In the genomic region with DNA sequence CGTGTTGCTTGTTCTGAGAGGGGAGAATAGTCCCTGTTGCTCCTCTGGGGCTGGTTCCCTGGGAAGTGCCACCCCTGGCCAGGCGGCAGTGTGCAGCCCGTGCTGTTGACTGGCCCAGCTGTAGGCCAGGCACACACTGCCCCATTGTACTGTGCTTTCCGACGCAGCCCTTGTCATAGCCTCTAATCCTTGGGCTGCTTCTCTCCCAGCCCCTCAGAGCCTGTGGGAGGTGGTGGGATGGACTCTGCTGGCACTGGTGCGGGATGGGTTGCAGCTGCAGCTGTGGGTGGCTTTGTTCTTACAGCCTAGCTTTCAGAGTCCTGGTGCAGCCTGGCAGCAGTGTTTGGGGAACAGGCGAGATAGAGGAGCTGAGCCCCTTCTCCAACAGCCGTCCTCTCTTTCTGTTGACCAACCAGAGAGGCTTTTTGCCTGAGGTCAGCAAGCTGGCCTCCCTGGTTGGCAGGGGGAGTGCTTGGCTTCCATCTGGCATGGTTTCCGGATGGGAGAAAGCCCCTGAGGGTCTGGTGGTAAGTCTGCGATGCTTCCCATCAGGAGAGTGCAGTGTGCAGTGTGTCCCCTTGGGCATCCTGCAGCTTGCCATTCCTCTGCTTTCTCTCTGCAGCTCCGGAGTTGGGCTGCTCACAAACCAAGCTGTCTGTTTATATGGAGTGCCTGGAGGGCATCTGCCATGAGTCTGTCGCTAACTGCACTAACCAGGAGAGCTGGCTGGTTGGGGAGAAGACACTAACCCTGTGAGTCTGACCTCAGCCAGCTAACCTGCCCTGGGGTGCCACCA, we compare ENCODE assay signal across 17 cellular contexts. TPM values are rescaled to one million over a fixed set of nuclear protein-coding genes. Genes with fewer than 3 reads are reported as not detected.
DNase-seq lines count a peak whose midpoint lies in the region; ATAC-seq and TF ChIP-seq lines count a peak whose summit lies in the region.
"Had no signal": no experiment of that assay in that cellular context is flagged by ENCODE, and none has a peak within 500 bp of the region (broad histone marks: within the 10 kb centered on the region; RNA-seq: fewer than 3 reads in every experiment).

No MANE protein-coding gene starts in this region.

- intact Hi-C loops in psoas muscle (cut with DNase I) = no loop called here
- intact Hi-C loops in esophagus muscularis mucosa (cut with DNase I) = loop anchor here (10.0 kb wide), 1 partner anchor 125 kb away; the partner anchor contains the start of gene ZNF318

- no peak overlapping the region for H2AFZ ChIP-seq in Karpas-422 (ENCODE audit: low read length)

- no peaks in the 10 kb centered on the region for H3K27me3 Mint-ChIP-seq in activated naive CD8-positive, alpha-beta T cell treated with anti-CD3 and anti-CD28 coated beads for 36 hours
- H3K27me3 Mint-ChIP-seq: stimulated activated memory B cell treated with anti-CD40 and anti-IgM and Interleukin-4, amounts not matched to agents 10 μg/mL and 1 μg/mL and 100 μg/mL, for 72 hours had no signal

- 64 to 84% (median 76%) methylated on average over 12 of the region's 12 CpGs for WGBS in psoas muscle, 3 donors
- 87% methylated on average over 5 of the region's 12 CpGs for WGBS in esophagus muscularis mucosa

- H3K27me3 ChIP-seq in SJCRH30 (no peaks in the 10 kb centered on the region), psoas muscle (ENCODE audit: insufficient read depth in 3 of 3, low read length in 2 of 3) (no peaks in the 10 kb centered on the region), Karpas-422 (ENCODE audit: low read length) (no peaks in the 10 kb centered on the region), esophagus muscularis mucosa (no peaks in the 10 kb centered on the region)
- H3K27me3 ChIP-seq: body of pancreas had no signal

- ATAC-seq in psoas muscle = no peak
- ATAC-seq: body of pancreas; stimulated activated memory B cell treated with anti-CD40 and anti-IgM and Interleukin-4, amounts not matched to agents 10 μg/mL and 1 μg/mL and 100 μg/mL, for 72 hours had no signal

- H4K20me1 ChIP-seq in Karpas-422 (ENCODE audit: insufficient read depth, low read depth, low read length) = no peaks in the 10 kb centered on the region

- no peak for TF ChIP-seq CTCF in psoas muscle (IDR thresholded peaks at IDR 0.05)
- TF ChIP-seq CTCF in esophagus muscularis mucosa (IDR thresholded peaks at IDR 0.05) = no peak

- H3K4me2 ChIP-seq in Karpas-422 (ENCODE audit: low read depth, low read length, poor library complexity, severe bottlenecking) = no peak overlapping the region

- H3K27ac ChIP-seq in SJCRH30 (peak overlapping the region; percentile 89), psoas muscle (peak overlapping the region; percentile 70), Karpas-422 (ENCODE audit: low read length) (no peak overlapping the region), esophagus muscularis mucosa (replicated peaks in 1 of 4) (no peak overlapping the region)
- H3K27ac ChIP-seq: body of pancreas had no signal

- H3K4me1 ChIP-seq in SJCRH30 (peaks cover 41% of the 10 kb centered on the region), psoas muscle (peaks cover 3% of the 10 kb centered on the region), Karpas-422 (ENCODE audit: low read length) (no peaks in the 10 kb centered on the region), esophagus muscularis mucosa (peaks cover 0 to 11% (median 7%) of the 10 kb centered on the region in 4 donors)
- H3K4me1 ChIP-seq: HAP-1 had no signal

- no peak overlapping the region for H3K27ac Mint-ChIP-seq in activated naive CD8-positive, alpha-beta T cell treated with anti-CD3 and anti-CD28 coated beads for 36 hours
- H3K27ac Mint-ChIP-seq: stimulated activated memory B cell treated with anti-CD40 and anti-IgM and Interleukin-4, amounts not matched to agents 10 μg/mL and 1 μg/mL and 100 μg/mL, for 72 hours had no signal

- peaks cover 4% of the 10 kb centered on the region for H3K36me3 Mint-ChIP-seq in activated naive CD8-positive, alpha-beta T cell treated with anti-CD3 and anti-CD28 coated beads for 36 hours

- no peak for TF ChIP-seq EP300 in esophagus muscularis mucosa (IDR thresholded peaks at IDR 0.05)

- no peak for TF ChIP-seq POLR2A in esophagus muscularis mucosa (IDR thresholded peaks at IDR 0.05; ENCODE audit: low read depth)

- H3K36me3 ChIP-seq in SJCRH30 (no peaks in the 10 kb centered on the region), psoas muscle (ENCODE audit: insufficient read depth in 1 of 2, low read depth in 1 of 2) (peaks cover 0 to 6% of the 10 kb centered on the region in 2 donors), Karpas-422 (ENCODE audit: insufficient read depth, low read length) (no peaks in the 10 kb centered on the region), esophagus muscularis mucosa (peaks cover 0 to 20% (median 6%) of the 10 kb centered on the region in 4 donors)
- H3K36me3 ChIP-seq: HAP-1 had no signal

- H3K79me2 ChIP-seq in Karpas-422 (ENCODE audit: low read length) = peaks cover 30% of the 10 kb centered on the region

- H3K4me3 ChIP-seq in SJCRH30 (no peak overlapping the region), psoas muscle (peak overlapping the region; percentile 8), Karpas-422 (ENCODE audit: low read length) (no peak overlapping the region), esophagus muscularis mucosa (no peak overlapping the region)
- H3K4me3 ChIP-seq: body of pancreas, HAP-1 had no signal

- H3K9ac ChIP-seq in Karpas-422 (ENCODE audit: low read length) = no peak overlapping the region

- no peaks in the 10 kb centered on the region for H3K9me2 ChIP-seq in Karpas-422 (replicated peaks; ENCODE audit: insufficient read depth, low read length)

- H3K9me3 ChIP-seq in SJCRH30 (replicated peaks) = no peaks in the 10 kb centered on the region
- H3K9me3 ChIP-seq in psoas muscle = no peaks in the 10 kb centered on the region
- H3K9me3 ChIP-seq in Karpas-422 (ENCODE audit: low read length) = no peaks in the 10 kb centered on the region
- no peaks in the 10 kb centered on the region for H3K9me3 ChIP-seq in esophagus muscularis mucosa
- H3K9me3 ChIP-seq: body of pancreas, HAP-1 had no signal

- peak in 12 of 14 donors; percentile 29 to 96 (median 85) for DNase-seq in C1 segment of cervical spinal cord (lab: John Stamatoyannopoulos, UW)
- peak; percentile 93 to 95 for DNase-seq in SJCRH30
- peak; percentile 92 to 98 for DNase-seq in hippocampal formation (lab: John Stamatoyannopoulos, UW)
- DNase-seq in psoas muscle = no peak
- no peak for DNase-seq in T-helper 9 cell
- DNase-seq in Karpas-422 = no peak
- no peak for DNase-seq in activated naive CD8-positive, alpha-beta T cell treated with anti-CD3 and anti-CD28 coated beads for 36 hours
- no peak for DNase-seq in esophagus muscularis mucosa (ENCODE audit: extremely low spot score)
- DNase-seq: activated effector memory CD4-positive, alpha-beta T cell treated with anti-CD3 and anti-CD28 coated beads, Interleukin-2, amount 50 U/mL, for 16 hours; body of pancreas; DMS79; effector memory CD4-positive, alpha-beta T cell; NCI-H1105; NCI-H345; stimulated activated CD4-positive, alpha-beta T cell treated with anti-CD3 and anti-CD28 coated beads, Interleukin-4, amount 100 ng/mL, for 4 hours had no signal

- no peak overlapping the region for H3K4me3 Mint-ChIP-seq in activated naive CD8-positive, alpha-beta T cell treated with anti-CD3 and anti-CD28 coated beads for 36 hours
- H3K4me3 Mint-ChIP-seq: stimulated activated memory B cell treated with anti-CD40 and anti-IgM and Interleukin-4, amounts not matched to agents 10 μg/mL and 1 μg/mL and 100 μg/mL, for 72 hours had no signal

- H3K9me3 Mint-ChIP-seq in activated naive CD8-positive, alpha-beta T cell treated with anti-CD3 and anti-CD28 coated beads for 36 hours = no peaks in the 10 kb centered on the region
- H3K9me3 Mint-ChIP-seq: stimulated activated memory B cell treated with anti-CD40 and anti-IgM and Interleukin-4, amounts not matched to agents 10 μg/mL and 1 μg/mL and 100 μg/mL, for 72 hours had no signal

- peaks cover 14% of the 10 kb centered on the region for H3K4me1 Mint-ChIP-seq in activated naive CD8-positive, alpha-beta T cell treated with anti-CD3 and anti-CD28 coated beads for 36 hours

RNA-seq across cellular contexts. Expression of gene TJAP1, which starts 12.1 kb away (rescaled TPM):
- total RNA-seq in SJCRH30 (2014; rRNA removed; shearing (Covaris generic)) = 32.2 and 38.8 TPM in 2 replicates
- 10 to 100 TPM; 31.4 to 39.9 (median 36.3) TPM for total RNA-seq in psoas muscle
- polyA plus RNA-seq in psoas muscle = 10 to 100 TPM; 18.0 to 35.2 (median 20.8) TPM
- 16.3 and 17.3 TPM in 2 replicates for total RNA-seq in Karpas-422 (2014; rRNA removed; shearing (Covaris generic); ENCODE audit: low replicate concordance)
- total RNA-seq in activated naive CD8-positive, alpha-beta T cell treated with anti-CD3 and anti-CD28 coated beads for 36 hours = 10 to 100 TPM; 36.5 to 37.2 TPM
- total RNA-seq in esophagus muscularis mucosa = 10 to 100 TPM; 19.9 to 34.4 (median 26.4) TPM

RNA-seq across cellular contexts. Expression of gene LRRC73, which starts 20.7 kb away (rescaled TPM):
- total RNA-seq in SJCRH30 (2014; rRNA removed; shearing (Covaris generic)) = 0.14 TPM in 1 of 2 replicates, not detected in the other
- under 1 TPM in 1 of 4 donors, not detected in 3; 0.20 TPM for total RNA-seq in psoas muscle
- under 1 TPM; 0.10 to 0.29 (median 0.26) TPM for polyA plus RNA-seq in psoas muscle
- 0.19 and 0.69 TPM in 2 replicates for total RNA-seq in Karpas-422 (2014; rRNA removed; shearing (Covaris generic); ENCODE audit: low replicate concordance)
- total RNA-seq in activated naive CD8-positive, alpha-beta T cell treated with anti-CD3 and anti-CD28 coated beads for 36 hours = under 1 TPM; 0.10 TPM
- total RNA-seq in esophagus muscularis mucosa = 1 to 10 TPM in 1 of 4 donors, under 1 TPM in 2, not detected in 1; 0.50 to 1.4 (median 0.75) TPM
- total RNA-seq: body of pancreas had no signal

RNA-seq across cellular contexts. Expression of gene YIPF3, which starts 27.3 kb away (rescaled TPM):
- total RNA-seq in SJCRH30 (2014; rRNA removed; shearing (Covaris generic)) = 56.3 and 61.7 TPM in 2 replicates
- total RNA-seq in psoas muscle (10 to 100 TPM; 57.9 to 71.4 (median 63.0) TPM), esophagus muscularis mucosa (10 to 100 TPM; 73.6 to 96.9 (median 84.9) TPM)
- 10 to 100 TPM; 57.7 to 91.5 (median 71.8) TPM for polyA plus RNA-seq in psoas muscle
- total RNA-seq in Karpas-422 (2014; rRNA removed; shearing (Covaris generic); ENCODE audit: low replicate concordance) = 50.3 and 66.7 TPM in 2 replicates
- 10 to 100 TPM; 38.1 to 38.2 TPM for total RNA-seq in activated naive CD8-positive, alpha-beta T cell treated with anti-CD3 and anti-CD28 coated beads for 36 hours

RNA-seq across cellular contexts. Expression of gene POLR1C, which starts 27.4 kb away (rescaled TPM):
- total RNA-seq in SJCRH30 (2014; rRNA removed; shearing (Covaris generic)) = 37.3 and 38.3 TPM in 2 replicates
- total RNA-seq in psoas muscle (10 to 100 TPM; 17.5 to 27.8 (median 24.1) TPM), esophagus muscularis mucosa (10 to 100 TPM in 3 of 4 donors, 1 to 10 TPM in 1; 9.1 to 30.3 (median 17.6) TPM)
- polyA plus RNA-seq in psoas muscle = 10 to 100 TPM; 23.4 to 64.5 (median 43.2) TPM
- 50.0 and 59.4 TPM in 2 replicates for total RNA-seq in Karpas-422 (2014; rRNA removed; shearing (Covaris generic); ENCODE audit: low replicate concordance)
- total RNA-seq in activated naive CD8-positive, alpha-beta T cell treated with anti-CD3 and anti-CD28 coated beads for 36 hours = 10 to 100 TPM; 87.6 to 99.1 TPM

RNA-seq across cellular contexts. Expression of gene DLK2, which starts 34.1 kb away (rescaled TPM):
- 5.4 and 5.8 TPM in 2 replicates for total RNA-seq in SJCRH30 (2014; rRNA removed; shearing (Covaris generic))
- total RNA-seq in psoas muscle (under 1 TPM in 1 of 4 donors, not detected in 3; 0.56 TPM), esophagus muscularis mucosa (under 1 TPM in 2 of 4 donors, not detected in 2; 0.32 to 0.33 TPM)
- under 1 TPM; 0.04 to 0.90 (median 0.10) TPM for polyA plus RNA-seq in psoas muscle
- total RNA-seq in Karpas-422 (2014; rRNA removed; shearing (Covaris generic); ENCODE audit: low replicate concordance) = 1.5 and 3.1 TPM in 2 replicates
- under 1 TPM; 0.78 to 0.93 TPM for total RNA-seq in activated naive CD8-positive, alpha-beta T cell treated with anti-CD3 and anti-CD28 coated beads for 36 hours
- total RNA-seq: body of pancreas had no signal

Comparison
In these comparisons a context has a peak if more than half of its experiments do, and no peak if none do; other contexts are left out.
1. DNase-seq: peak in C1 segment of cervical spinal cord (12 of 14), SJCRH30 (2 of 2) and hippocampal formation (2 of 2); none in psoas muscle (0 of 2), T-helper 9 cell (single experiment), Karpas-422 (single experiment), activated naive CD8-positive, alpha-beta T cell treated with anti-CD3 and anti-CD28 coated beads for 36 hours (single experiment) and esophagus muscularis mucosa (single experiment).
2. H3K27ac ChIP-seq: peak in SJCRH30 (single experiment) and psoas muscle (single experiment); none in Karpas-422 (single experiment) and esophagus muscularis mucosa (0 of 4).